In the genomic region with DNA sequence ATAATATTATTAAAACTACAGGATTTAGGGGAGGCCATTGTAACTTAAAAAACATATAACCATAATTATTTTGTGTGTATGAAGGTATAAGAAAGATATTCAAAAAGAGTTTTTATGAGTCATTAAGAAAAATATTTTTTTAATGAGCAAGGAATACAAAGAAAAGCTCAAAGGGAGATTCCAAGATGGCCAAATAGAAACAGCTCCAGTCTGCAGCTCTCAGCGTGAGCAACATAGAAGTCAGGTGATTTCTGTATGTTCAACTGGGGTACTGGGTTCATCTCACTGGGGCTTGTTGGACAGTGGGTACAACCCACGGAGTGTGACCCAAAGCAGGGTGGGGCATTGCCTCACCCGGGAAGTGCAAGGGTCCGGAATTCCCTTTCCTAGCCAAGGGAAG, we compare ENCODE assay signal across 26 cellular contexts.
"Had no signal": no experiment of that assay in that cellular context is flagged by ENCODE, and none has a peak within 500 bp of the region (broad histone marks: within the 10 kb centered on the region; RNA-seq: fewer than 3 reads in every experiment).

No MANE protein-coding gene starts in this region.

- H3K9ac ChIP-seq: neural progenitor cell, parathyroid adenoma had no signal

- H3K9me3 ChIP-seq: gastroesophageal sphincter, lower lobe of right lung, right atrium auricular region, suprapubic skin, transverse colon, vagina had no signal

- H3K27ac ChIP-seq: dorsolateral prefrontal cortex, epithelial cell of prostate, gastroesophageal sphincter, heart right ventricle, lower lobe of right lung, neural progenitor cell, parathyroid adenoma, right atrium auricular region, suprapubic skin, transverse colon, vagina had no signal

- DNase-seq: dorsolateral prefrontal cortex; effector CD4-positive, alpha-beta T cell; foreskin fibroblast; heart right ventricle; hippocampal formation; islet precursor cell; left ventricle myocardium superior; lower lobe of right lung; naive thymus-derived CD4-positive, alpha-beta T cell; stimulated activated CD4-positive, alpha-beta T cell treated with anti-CD3 and anti-CD28 coated beads, Interleukin-12 subunit alpha, Interleukin-12 subunit beta, amount 100 ng/mL, for 4 hours; stimulated activated CD4-positive, alpha-beta T cell treated with anti-CD3 and anti-CD28 coated beads, Interleukin-1b, Interleukin-23, amount 100 ng/mL, for 48 hours; stimulated activated CD4-positive, alpha-beta T cell treated with anti-CD3 and anti-CD28 coated beads, Interleukin-4, amount 100 ng/mL, for 1 hour; stimulated activated CD8-positive, alpha-beta memory T cell treated with anti-CD3 and anti-CD28 coated beads, Interleukin-4, amount 100 ng/mL, for 48 hours; stimulated activated naive CD4-positive, alpha-beta T cell; stimulated activated naive CD8-positive, alpha-beta T cell treated with anti-CD3 and anti-CD28 coated beads, Interleukin-15, amount 100 ng/mL, for 72 hours; transverse colon had no signal

- H2AFZ ChIP-seq: neural progenitor cell, parathyroid adenoma had no signal

- ATAC-seq: esophagus mucosa; gastroesophageal sphincter; heart right ventricle; left ventricle myocardium superior; lower lobe of right lung; naive thymus-derived CD4-positive, alpha-beta T cell; sciatic nerve; stimulated activated naive CD8-positive, alpha-beta T cell treated with anti-CD3 and anti-CD28 coated beads, Interleukin-15, amount 100 ng/mL, for 72 hours had no signal

- H3K36me3 ChIP-seq: gastroesophageal sphincter, heart right ventricle, lower lobe of right lung, neural progenitor cell, right atrium auricular region, suprapubic skin, transverse colon, vagina had no signal

- H3K4me3 ChIP-seq: dorsolateral prefrontal cortex, gastroesophageal sphincter, heart right ventricle, lower lobe of right lung, neural progenitor cell, right atrium auricular region, smooth muscle cell, suprapubic skin, transverse colon, vagina had no signal

- H3K4me1 ChIP-seq: gastroesophageal sphincter, heart right ventricle, lower lobe of right lung, neural progenitor cell, parathyroid adenoma, right atrium auricular region, suprapubic skin, transverse colon, vagina had no signal

- H3K79me2 ChIP-seq: parathyroid adenoma had no signal

- H3K27me3 ChIP-seq: dorsolateral prefrontal cortex, gastroesophageal sphincter, heart right ventricle, neural progenitor cell, right atrium auricular region, suprapubic skin, transverse colon, vagina had no signal

- H3K4me2 ChIP-seq: neural progenitor cell, smooth muscle cell had no signal
